ENCODE assay signal across 8 cellular contexts in the genomic region with DNA sequence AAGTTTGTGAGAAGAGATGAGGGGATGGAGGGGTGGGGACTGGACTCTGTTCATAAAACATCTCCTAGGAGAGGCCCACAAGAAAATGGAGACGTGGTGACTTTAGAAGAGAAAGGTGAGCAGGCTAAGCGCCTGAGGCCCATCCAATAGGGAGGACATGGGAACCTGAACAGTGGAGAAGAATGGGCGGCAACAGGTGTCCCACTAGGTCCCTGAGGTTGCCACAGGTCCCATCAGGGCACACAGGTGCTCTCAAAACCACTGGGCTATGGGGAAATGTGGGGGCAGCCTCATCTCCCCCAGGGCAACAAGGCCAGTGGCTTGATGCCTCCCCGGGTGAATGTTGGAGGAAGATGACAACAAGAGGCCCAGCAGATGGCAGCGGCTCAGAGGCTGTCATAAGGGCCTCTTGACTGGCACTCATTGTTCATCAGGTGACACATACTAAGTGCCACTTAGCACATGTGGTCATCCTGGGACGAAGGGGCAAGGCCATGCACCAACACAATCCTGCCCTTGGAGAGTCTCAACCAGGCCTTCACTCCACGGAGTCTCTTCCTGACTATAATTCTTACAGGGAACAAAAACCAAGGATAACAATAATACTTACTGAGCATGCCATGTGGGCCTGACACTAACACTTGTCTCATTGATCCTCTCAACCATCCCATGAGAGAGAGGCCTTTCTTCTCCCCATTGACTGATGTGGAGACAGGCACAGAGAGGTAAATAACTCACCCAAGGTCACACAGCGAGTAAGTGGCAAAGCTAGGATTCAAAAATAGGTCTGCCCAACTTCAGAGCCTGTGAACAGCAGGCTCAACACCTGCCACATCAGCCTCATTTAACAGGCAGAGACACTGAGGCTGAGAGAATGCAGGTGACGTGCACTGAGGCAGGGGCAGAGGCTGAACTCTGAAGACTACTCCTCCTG. TPM values are rescaled to one million over a fixed set of nuclear protein-coding genes. Genes with fewer than 3 reads are reported as not detected.
DNase-seq lines count a peak whose midpoint lies in the region; ATAC-seq and TF ChIP-seq lines count a peak whose summit lies in the region.

No MANE protein-coding gene starts in this region.

- H3K27ac ChIP-seq in AG04450 (ENCODE audit: low read depth, low read length) (peak overlapping the region; percentile 52), hepatocyte (peak overlapping the region; percentile 43), stomach smooth muscle (ENCODE audit: low read length) (peak overlapping the region; percentile 98)

- WGBS in hepatocyte (ENCODE audit: low lambda C conversion rate, missing lambda C conversion rate) = 92% methylated on average over 9 of the region's 9 CpGs

- H3K4me3 Mint-ChIP-seq in WTC11 = no peak overlapping the region

- H3K36me3 Mint-ChIP-seq in WTC11 = no peaks in the 10 kb centered on the region

- CTCF ChIA-PET in AG04450 (lab: Charles Lee) = no interaction called here
- CTCF ChIA-PET in HEK293T (lab: Yijun Ruan, JAX) = no interaction called here
- CTCF ChIA-PET in WTC11 (lab: Charles Lee) = interaction anchor here (1.2 kb wide), 1 partner anchor 83 kb away, joined by 3 read pairs; no protein-coding TSS in a partner anchor

- H3K36me3 ChIP-seq in hepatocyte (replicated peaks; ENCODE audit: insufficient read depth, low read depth) = no peaks in the 10 kb centered on the region
- H3K36me3 ChIP-seq in stomach smooth muscle (ENCODE audit: control insufficient read depth in 2 of 2, insufficient read depth in 2 of 2, low read length in 2 of 2) = no peaks in the 10 kb centered on the region

- no peaks in the 10 kb centered on the region for H3K9me2 ChIP-seq in hepatocyte (replicated peaks; ENCODE audit: insufficient read depth)

- TF ChIP-seq CTCF in AG04450 (IDR thresholded peaks at IDR 0.05; ENCODE audit: low read depth, low read length) (no peak), WTC11 (IDR thresholded peaks at IDR 0.05) (no peak), hepatocyte (IDR thresholded peaks at IDR 0.05; ENCODE audit: poor library complexity) (no peak)

- H3K27ac Mint-ChIP-seq in WTC11 = peak overlapping the region; percentile 70

- H3K27me3 Mint-ChIP-seq in WTC11 (ENCODE audit: low read depth) = no peaks in the 10 kb centered on the region

- no peaks in the 10 kb centered on the region for H3K9me3 ChIP-seq in AG04450 (ENCODE audit: control insufficient read depth, insufficient read depth, low read length)
- no peaks in the 10 kb centered on the region for H3K9me3 ChIP-seq in hepatocyte (ENCODE audit: low read depth)
- no peaks in the 10 kb centered on the region for H3K9me3 ChIP-seq in stomach smooth muscle (ENCODE audit: control insufficient read depth in 2 of 2, low read length in 2 of 2)

- ATAC-seq in WTC11 = no peak

- H3K4me3 ChIP-seq in AG04450 (ENCODE audit: low read depth, low read length) (no peak overlapping the region), hepatocyte (no peak overlapping the region), stomach smooth muscle (ENCODE audit: low read length in 2 of 2) (peak overlapping the region in 1 of 2 donors; percentile 8)

- H2AFZ ChIP-seq in hepatocyte = no peak overlapping the region

- POLR2A ChIA-PET in AG04450 (lab: Yijun Ruan, JAX) = no interaction called here
- POLR2A ChIA-PET in HEK293T (lab: Yijun Ruan, JAX) = interaction anchor here (1.1 kb wide), 1 partner anchor 89 kb away, joined by 3 read pairs; the partner anchor contains the start of gene SRSF1
- POLR2A ChIA-PET in WTC11 (lab: Charles Lee) = no interaction called here

- H3K9me3 Mint-ChIP-seq in WTC11 = no peaks in the 10 kb centered on the region

- H3K79me2 ChIP-seq in hepatocyte = peaks cover 31% of the 10 kb centered on the region

- peak overlapping the region; percentile 16 to 51 for H3K9ac ChIP-seq in stomach smooth muscle (ENCODE audit: low read length in 2 of 2)

- H3K4me1 Mint-ChIP-seq in WTC11 = peaks cover 59% of the 10 kb centered on the region

- no peak overlapping the region for H3K4me2 ChIP-seq in hepatocyte

- DNase-seq in AG04450 (ENCODE audit: low read depth, low spot score) (no peak), HEK293T (ENCODE audit: extremely low spot score) (no peak), WTC11 (ENCODE audit: low spot score) (no peak), hepatocyte (ENCODE audit: low spot score) (no peak), hepatic stellate cell (ENCODE audit: low spot score) (no peak), NCI-H2171 treated with DMSO at 0.1 percent for 48 hours (lab: John Stamatoyannopoulos, UW) (no peak), occipital lobe (lab: John Stamatoyannopoulos, UW) (no peak)

- peaks cover 3% of the 10 kb centered on the region for H4K20me1 ChIP-seq in hepatocyte (ENCODE audit: insufficient read depth, poor library complexity, severe bottlenecking)

- peaks cover 45% of the 10 kb centered on the region for H3K4me1 ChIP-seq in hepatocyte (ENCODE audit: insufficient read depth)
- peaks cover 91% of the 10 kb centered on the region for H3K4me1 ChIP-seq in stomach smooth muscle (ENCODE audit: control insufficient read depth, insufficient read depth, low read length)

- H3K27me3 ChIP-seq in AG04450 (ENCODE audit: control insufficient read depth, insufficient read depth, low read length) (no peaks in the 10 kb centered on the region), hepatocyte (no peaks in the 10 kb centered on the region), stomach smooth muscle (ENCODE audit: control insufficient read depth in 1 of 2, insufficient read depth in 2 of 2, low read length in 2 of 2) (no peaks in the 10 kb centered on the region)

TF ChIP-seq in HEK293T, 16 proteins besides CTCF, POLR2A, EP300 and RAD21:
- TF ChIP-seq, protein P1, sequence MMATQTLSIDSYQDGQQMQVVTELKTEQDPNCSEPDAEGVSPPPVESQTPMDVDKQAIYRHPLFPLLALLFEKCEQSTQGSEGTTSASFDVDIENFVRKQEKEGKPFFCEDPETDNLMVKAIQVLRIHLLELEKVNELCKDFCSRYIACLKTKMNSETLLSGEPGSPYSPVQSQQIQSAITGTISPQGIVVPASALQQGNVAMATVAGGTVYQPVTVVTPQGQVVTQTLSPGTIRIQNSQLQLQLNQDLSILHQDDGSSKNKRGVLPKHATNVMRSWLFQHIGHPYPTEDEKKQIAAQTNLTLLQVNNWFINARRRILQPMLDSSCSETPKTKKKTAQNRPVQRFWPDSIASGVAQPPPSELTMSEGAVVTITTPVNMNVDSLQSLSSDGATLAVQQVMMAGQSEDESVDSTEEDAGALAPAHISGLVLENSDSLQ (IDR thresholded peaks at IDR 0.05) = 0 out of 2 replicates have a peak, but pooled peaks have one; percentile 17
- no peak for TF ChIP-seq SUZ12 (IDR thresholded peaks at IDR 0.05)

TF ChIP-seq in WTC11, 78 proteins besides CTCF, POLR2A, EP300 and RAD21:
- TF ChIP-seq OVOL2 (CRISPR knock-in tag; IDR thresholded peaks at IDR 0.05; ENCODE audit: borderline replicate concordance) (no peak), CBFB (CRISPR knock-in tag; IDR thresholded peaks at IDR 0.05; ENCODE audit: low read depth) (no peak)

RNA-seq across cellular contexts. Expression of gene CUEDC1, which starts 38.0 kb away (rescaled TPM):
- polyA plus RNA-seq in AG04450 (2011; rRNA removed) = 21.6 and 27.6 TPM in 2 replicates
- 20.9 and 22.6 TPM in 2 replicates for polyA minus RNA-seq in AG04450 (2011; rRNA and poly(A)+ RNA removed)
- total RNA-seq in WTC11 (2021) = 6.5 to 12.2 TPM (median 9.4 TPM) in 3 replicates
- 9.3 and 11.6 TPM in 2 replicates for total RNA-seq in hepatocyte
- polyA plus RNA-seq in hepatocyte = 23.3 and 27.4 TPM in 2 replicates
- 10.9 TPM for total RNA-seq in occipital lobe

Comparison
In these comparisons a context has a peak if more than half of its experiments do, and no peak if none do; other contexts are left out.
1. H3K27ac ChIP-seq: peak in every context shown above with its lines; median percentile 98 in stomach smooth muscle; 52 in AG04450; 43 in hepatocyte.